In the genomic region with DNA sequence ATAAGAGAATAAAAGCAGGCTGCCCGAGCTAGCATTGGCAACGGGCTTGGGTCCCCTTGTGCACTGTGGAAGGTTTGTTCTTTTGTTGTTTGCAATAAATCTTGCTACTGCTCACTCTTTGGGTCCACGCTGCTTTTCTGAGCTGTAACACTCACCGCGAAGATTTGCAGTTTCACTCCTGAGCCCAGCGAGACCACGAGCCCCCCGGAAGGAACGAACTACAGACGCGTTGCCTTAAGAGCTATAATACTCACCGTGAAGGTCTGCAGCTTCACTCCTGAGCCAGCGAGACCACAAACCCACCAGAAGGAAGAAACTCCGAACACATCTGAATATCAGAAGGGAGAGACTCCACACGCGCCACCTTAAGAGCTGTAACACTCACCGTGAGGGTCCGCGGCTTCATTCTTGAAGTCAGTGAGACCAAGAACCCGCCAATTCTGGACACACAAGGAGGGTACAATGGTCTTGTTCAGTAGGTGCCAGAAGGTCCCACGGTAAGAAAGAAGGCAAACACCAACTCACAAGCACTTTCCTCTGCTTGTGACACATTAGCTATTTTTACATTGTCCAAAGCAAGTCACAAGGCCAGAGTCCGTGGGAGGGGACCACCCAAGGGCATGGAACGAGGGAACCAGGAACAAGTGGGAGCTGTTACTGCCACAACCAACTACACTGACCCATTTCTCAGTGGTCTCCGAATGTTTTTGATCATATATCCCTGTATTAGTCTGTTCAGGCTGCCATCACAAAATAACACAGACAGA, we compare ENCODE assay signal across 25 cellular contexts. TPM values are rescaled to one million over a fixed set of nuclear protein-coding genes. Genes with fewer than 3 reads are reported as not detected.
A peak's percentile ranks its signal among the peaks of the same experiment; 100 is the strongest.
DNase-seq lines count a peak whose midpoint lies in the region; ATAC-seq and TF ChIP-seq lines count a peak whose summit lies in the region.
"Had no signal": no experiment of that assay in that cellular context is flagged by ENCODE, and none has a peak within 500 bp of the region (broad histone marks: within the 10 kb centered on the region; RNA-seq: fewer than 3 reads in every experiment).

No MANE protein-coding gene starts in this region.

- peak overlapping the region; percentile 25 for H3K4me3 Mint-ChIP-seq in activated CD4-positive, alpha-beta T cell treated with anti-CD3 and anti-CD28 coated beads for 36 hours
- H3K4me3 Mint-ChIP-seq in CD8-positive, alpha-beta T cell, result peak overlapping the region; percentile 22
- peak overlapping the region; percentile 77 for H3K4me3 Mint-ChIP-seq in activated naive CD8-positive, alpha-beta T cell
- no peak overlapping the region for H3K4me3 Mint-ChIP-seq in neural progenitor cell
- H3K4me3 Mint-ChIP-seq: B cell, CD14-positive monocyte, GM23338, H9 had no signal

- no peaks in the 10 kb centered on the region for H3K4me1 ChIP-seq in CD8-positive, alpha-beta T cell (ENCODE audit: insufficient read depth, low read length)
- H3K4me1 ChIP-seq in neural progenitor cell (no peaks in the 10 kb centered on the region), body of pancreas (no peaks in the 10 kb centered on the region), mucosa of descending colon (ENCODE audit: low read depth) (no peaks in the 10 kb centered on the region)

- H2AFZ ChIP-seq in neural progenitor cell (replicated peaks), result no peak overlapping the region
- H2AFZ ChIP-seq: GM23338 had no signal

- TF ChIP-seq POLR2A in body of pancreas (IDR thresholded peaks at IDR 0.05), result no peak

- POLR2A ChIA-PET in activated CD4-positive, alpha-beta T cell treated with anti-CD3 and anti-CD28 coated beads for 36 hours (lab: Charles Lee), result no interaction called here
- POLR2A ChIA-PET in CD8-positive, alpha-beta T cell (lab: Charles Lee), result no interaction called here

- H3K27ac ChIP-seq in CD8-positive, alpha-beta T cell (ENCODE audit: low read depth, low read length), result no peak overlapping the region
- H3K27ac ChIP-seq in neural progenitor cell (no peak overlapping the region), body of pancreas (no peak overlapping the region)
- H3K27ac ChIP-seq: 22Rv1 had no signal

- ATAC-seq in activated CD4-positive, alpha-beta T cell treated with anti-CD3 and anti-CD28 coated beads for 36 hours, result no peak
- no peak for ATAC-seq in CD8-positive, alpha-beta T cell
- no peak for ATAC-seq in body of pancreas
- no peak for ATAC-seq in mucosa of descending colon
- ATAC-seq: GM23338, PC-3 had no signal

- H3K36me3 ChIP-seq in CD8-positive, alpha-beta T cell (ENCODE audit: insufficient read depth, low read length), result no peaks in the 10 kb centered on the region
- no peaks in the 10 kb centered on the region for H3K36me3 ChIP-seq in neural progenitor cell
- no peaks in the 10 kb centered on the region for H3K36me3 ChIP-seq in body of pancreas (replicated peaks in 1 of 2; ENCODE audit: insufficient read depth in 1 of 2, low read depth in 2 of 2)
- H3K36me3 ChIP-seq in mucosa of descending colon (ENCODE audit: low read depth), result no peaks in the 10 kb centered on the region

- H3K4me3 ChIP-seq in CD8-positive, alpha-beta T cell (ENCODE audit: low read depth, low read length), result peak overlapping the region; percentile 19
- no peak overlapping the region for H3K4me3 ChIP-seq in neural progenitor cell
- no peak overlapping the region for H3K4me3 ChIP-seq in body of pancreas
- no peak overlapping the region for H3K4me3 ChIP-seq in mucosa of descending colon
- H3K4me3 ChIP-seq: GM23338 had no signal

- intact Hi-C loops in activated CD4-positive, alpha-beta T cell treated with anti-CD3 and anti-CD28 coated beads for 36 hours (cut with DNase I, micrococcal nuclease), result no loop called here
- intact Hi-C loops in CD8-positive, alpha-beta T cell (cut with DNase I, micrococcal nuclease), result no loop called here
- intact Hi-C loops in body of pancreas (cut with DNase I), result no loop called here
- intact Hi-C loops in mucosa of descending colon (cut with DNase I, micrococcal nuclease), result no loop called here

- peaks cover 2% of the 10 kb centered on the region for H3K4me1 Mint-ChIP-seq in activated CD4-positive, alpha-beta T cell treated with anti-CD3 and anti-CD28 coated beads for 36 hours
- no peaks in the 10 kb centered on the region for H3K4me1 Mint-ChIP-seq in CD8-positive, alpha-beta T cell (ENCODE audit: low read depth)
- H3K4me1 Mint-ChIP-seq in activated naive CD8-positive, alpha-beta T cell (ENCODE audit: low read depth), result no peaks in the 10 kb centered on the region
- peaks cover 2% of the 10 kb centered on the region for H3K4me1 Mint-ChIP-seq in neural progenitor cell
- H3K4me1 Mint-ChIP-seq: B cell, GM23338 had no signal

- H3K9ac ChIP-seq in neural progenitor cell, result no peak overlapping the region

- H3F3A ChIP-seq in neural progenitor cell (ENCODE audit: low read depth), result no peaks in the 10 kb centered on the region

- H3K36me3 Mint-ChIP-seq in activated CD4-positive, alpha-beta T cell treated with anti-CD3 and anti-CD28 coated beads for 36 hours (ENCODE audit: low read depth), result no peaks in the 10 kb centered on the region
- no peaks in the 10 kb centered on the region for H3K36me3 Mint-ChIP-seq in CD8-positive, alpha-beta T cell
- H3K36me3 Mint-ChIP-seq in activated naive CD8-positive, alpha-beta T cell, result no peaks in the 10 kb centered on the region
- H3K36me3 Mint-ChIP-seq in neural progenitor cell, result no peaks in the 10 kb centered on the region
- H3K36me3 Mint-ChIP-seq: CD14-positive monocyte had no signal

- TF ChIP-seq CTCF in CD8-positive, alpha-beta T cell (IDR thresholded peaks at IDR 0.05), result no peak
- TF ChIP-seq CTCF in neural progenitor cell (IDR thresholded peaks at IDR 0.05), result no peak
- no peak for TF ChIP-seq CTCF in body of pancreas (IDR thresholded peaks at IDR 0.05)
- TF ChIP-seq CTCF in mucosa of descending colon (IDR thresholded peaks at IDR 0.05), result no peak

- CTCF ChIA-PET in activated CD4-positive, alpha-beta T cell treated with anti-CD3 and anti-CD28 coated beads for 36 hours (lab: Charles Lee), result no interaction called here
- CTCF ChIA-PET in CD8-positive, alpha-beta T cell (lab: Charles Lee), result no interaction called here

- no peak overlapping the region for H3K4me2 ChIP-seq in neural progenitor cell
- H3K4me2 ChIP-seq: GM23338 had no signal

- no peaks in the 10 kb centered on the region for H3K9me3 Mint-ChIP-seq in activated CD4-positive, alpha-beta T cell treated with anti-CD3 and anti-CD28 coated beads for 36 hours (ENCODE audit: low read depth)
- no peaks in the 10 kb centered on the region for H3K9me3 Mint-ChIP-seq in CD8-positive, alpha-beta T cell
- H3K9me3 Mint-ChIP-seq in activated naive CD8-positive, alpha-beta T cell (ENCODE audit: low read depth), result no peaks in the 10 kb centered on the region
- H3K9me3 Mint-ChIP-seq in neural progenitor cell, result peaks cover 2% of the 10 kb centered on the region

- H3K79me2 ChIP-seq in neural progenitor cell (ENCODE audit: low read depth), result no peaks in the 10 kb centered on the region

- no peaks in the 10 kb centered on the region for H3K9me3 ChIP-seq in CD8-positive, alpha-beta T cell (ENCODE audit: low read length)
- H3K9me3 ChIP-seq in neural progenitor cell (ENCODE audit: low read depth), result no peaks in the 10 kb centered on the region
- no peaks in the 10 kb centered on the region for H3K9me3 ChIP-seq in body of pancreas
- no peaks in the 10 kb centered on the region for H3K9me3 ChIP-seq in mucosa of descending colon

- H3K27ac Mint-ChIP-seq in activated CD4-positive, alpha-beta T cell treated with anti-CD3 and anti-CD28 coated beads for 36 hours, result no peak overlapping the region
- no peak overlapping the region for H3K27ac Mint-ChIP-seq in CD8-positive, alpha-beta T cell
- no peak overlapping the region for H3K27ac Mint-ChIP-seq in activated naive CD8-positive, alpha-beta T cell
- H3K27ac Mint-ChIP-seq in neural progenitor cell, result peak overlapping the region; percentile 74
- H3K27ac Mint-ChIP-seq: B cell, GM23338 had no signal

- DNase-seq in activated CD4-positive, alpha-beta T cell treated with anti-CD3 and anti-CD28 coated beads for 36 hours, result no peak
- no peak for DNase-seq in activated CD4-positive, alpha-beta T cell treated with anti-CD3 and anti-CD28 coated beads for 1 hour
- DNase-seq in CD8-positive, alpha-beta T cell, result no peak
- no peak for DNase-seq in neural progenitor cell (ENCODE audit: low spot score)
- no peak for DNase-seq in T-helper 1 cell
- DNase-seq in body of pancreas, result no peak
- DNase-seq in mucosa of descending colon, result no peak
- DNase-seq: DMS153; H9; KG1; MM.1S; NCI-H1048; NCI-H1417; NCI-H1694; NCI-H2029 treated with DMSO at 0.1 percent for 48 hours; NCI-H446 treated with DMSO at 0.1 percent for 48 hours; NCI-H526; NCI-H82; NK-92 treated with Interleukin-12 subunit alpha and Interleukin-12 subunit beta, amount 100 ng/mL, for 24 hours; PC-3 had no signal

- H4K20me1 ChIP-seq in neural progenitor cell (ENCODE audit: low read depth), result no peaks in the 10 kb centered on the region

- H3K27me3 Mint-ChIP-seq in activated CD4-positive, alpha-beta T cell treated with anti-CD3 and anti-CD28 coated beads for 36 hours, result peaks cover 7% of the 10 kb centered on the region
- peaks cover 8% of the 10 kb centered on the region for H3K27me3 Mint-ChIP-seq in CD8-positive, alpha-beta T cell (ENCODE audit: low read depth)
- H3K27me3 Mint-ChIP-seq in activated naive CD8-positive, alpha-beta T cell, result peaks cover 3% of the 10 kb centered on the region
- peaks cover 11% of the 10 kb centered on the region for H3K27me3 Mint-ChIP-seq in neural progenitor cell (ENCODE audit: insufficient read depth, low read depth)

- 85 to 89% methylated on average over 24 of the region's 24 CpGs for WGBS in body of pancreas, 2 donors

- H3K27me3 ChIP-seq in CD8-positive, alpha-beta T cell (ENCODE audit: insufficient read depth, low read length), result no peaks in the 10 kb centered on the region
- H3K27me3 ChIP-seq in neural progenitor cell (no peaks in the 10 kb centered on the region), body of pancreas (no peaks in the 10 kb centered on the region)

RNA-seq across cellular contexts. Expression of gene CACUL1, which starts 29.2 kb away (rescaled TPM):
- 10 to 100 TPM; 20.1 to 24.4 TPM for total RNA-seq in activated CD4-positive, alpha-beta T cell treated with anti-CD3 and anti-CD28 coated beads for 36 hours
- total RNA-seq in CD8-positive, alpha-beta T cell, result 10 to 100 TPM; 40.8 to 46.8 TPM
- total RNA-seq in neural progenitor cell (ENCODE audit: low replicate concordance) (28.3 and 38.8 TPM in 2 replicates), body of pancreas (10 to 100 TPM; 12.9 to 16.1 TPM), mucosa of descending colon (10 to 100 TPM; 39.2 to 54.0 (median 40.0) TPM)
